11 cellular contexts compared by ENCODE assay signal in the genomic region with DNA sequence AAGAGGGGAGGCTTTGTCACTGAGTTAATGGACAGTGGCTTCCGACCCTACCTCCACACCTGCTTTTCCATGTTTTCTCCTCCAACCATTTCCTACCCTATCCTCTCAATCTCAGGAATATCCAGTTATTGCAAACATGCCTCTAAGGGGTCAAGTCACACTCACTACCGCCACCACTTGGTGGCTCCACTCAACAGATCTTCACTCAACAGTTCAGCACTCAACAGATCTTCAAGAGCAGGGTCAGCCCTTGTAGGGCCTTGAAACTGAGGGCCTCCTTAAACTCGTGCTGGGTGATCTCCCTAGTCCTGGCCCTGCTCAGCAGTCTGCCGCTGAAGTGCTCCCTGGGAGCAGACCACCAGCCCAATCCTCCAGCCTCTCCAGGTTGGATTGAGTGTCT. TPM values are rescaled to one million over a fixed set of nuclear protein-coding genes. Genes with fewer than 3 reads are reported as not detected.
DNase-seq lines count a peak whose midpoint lies in the region; ATAC-seq and TF ChIP-seq lines count a peak whose summit lies in the region.
"Had no signal": no experiment of that assay in that cellular context is flagged by ENCODE, and none has a peak within 500 bp of the region (broad histone marks: within the 10 kb centered on the region; RNA-seq: fewer than 3 reads in every experiment).

No MANE protein-coding gene starts in this region.

- H3K4me1 ChIP-seq in A673 (ENCODE audit: insufficient read depth, low read length, poor library complexity, severe bottlenecking) (no peaks in the 10 kb centered on the region), PC-3 (ENCODE audit: insufficient read depth, low read length) (no peaks in the 10 kb centered on the region)

- no peaks in the 10 kb centered on the region for H4K20me1 ChIP-seq in PC-3 (ENCODE audit: low read length)

- H3K27me3 ChIP-seq in A673 (replicated peaks; ENCODE audit: insufficient read depth, low read depth, low read length, poor library complexity): no peaks in the 10 kb centered on the region
- H3K27me3 ChIP-seq in PC-3 (ENCODE audit: low read length): no peaks in the 10 kb centered on the region
- H3K27me3 ChIP-seq: dorsolateral prefrontal cortex had no signal

- BruUV-seq in A673 (replicated peaks; lab: Mats Ljungman, UMichigan): no TSS peak
- no TSS peak for BruUV-seq in PC-3 (replicated peaks; lab: Mats Ljungman, UMichigan)

- intact Hi-C loops in A673 (cut with micrococcal nuclease; ENCODE audit: unreplicated experiment) (no loop called here), PC-3 (cut with micrococcal nuclease) (no loop called here)

- POLR2A ChIA-PET in A673 (lab: Charles Lee; ENCODE audit: low non-redundant PET) (no interaction called here), PC-3 (lab: Charles Lee; ENCODE audit: unreplicated experiment) (no interaction called here)

- no peaks in the 10 kb centered on the region for H3K79me2 ChIP-seq in PC-3 (ENCODE audit: low read length)

- CTCF ChIA-PET in A673 (lab: Charles Lee): no interaction called here
- CTCF ChIA-PET in PC-3 (lab: Charles Lee): no interaction called here

- H3K9ac ChIP-seq in PC-3 (ENCODE audit: low read length): no peak overlapping the region

- ATAC-seq in PC-3: no peak
- ATAC-seq in GM18868 (IDR thresholded peaks at IDR 0.05; ENCODE audit: unreplicated experiment): no peak
- ATAC-seq in HG03571 (IDR thresholded peaks at IDR 0.05; ENCODE audit: unreplicated experiment): no peak
- ATAC-seq: stimulated activated memory B cell treated with anti-CD40 and anti-IgM and Interleukin-4, amounts not matched to agents 10 μg/mL and 1 μg/mL and 100 μg/mL, for 72 hours had no signal

- peak; percentile 42; the same call in 1 of the 2 replicates for TF ChIP-seq CTCF in A673 (conservative IDR thresholded peaks at IDR 0.05; ENCODE audit: low read depth, low read length)
- TF ChIP-seq CTCF in GM12874 (IDR thresholded peaks at IDR 0.05; ENCODE audit: insufficient read depth, low read depth, low read length): peak; percentile 28
- peak; percentile 35 for TF ChIP-seq CTCF in PC-3 (conservative IDR thresholded peaks at IDR 0.05; ENCODE audit: low read depth, low read length)
- peak; percentile 21 for TF ChIP-seq CTCF in fibroblast of pulmonary artery (IDR thresholded peaks at IDR 0.05; ENCODE audit: low read length, missing control alignments)

- DNase-seq in A673 (ENCODE audit: low spot score): no peak
- DNase-seq in PC-3: peak; percentile 13
- DNase-seq in fibroblast of pulmonary artery (ENCODE audit: low read depth): peak; percentile 13
- DNase-seq in COLO668 (lab: John Stamatoyannopoulos, UW; ENCODE audit: unreplicated experiment): no peak
- DNase-seq in NCI-H1417 treated with DMSO at 0.1 percent for 48 hours (lab: John Stamatoyannopoulos, UW): no peak
- DNase-seq: activated CD8-positive, alpha-beta memory T cell treated with anti-CD3 and anti-CD28 coated beads, Interleukin-2, amount 50 U/mL, for 4 hours; dorsolateral prefrontal cortex had no signal

- H2AFZ ChIP-seq in PC-3 (ENCODE audit: low read length): no peak overlapping the region

- no peak overlapping the region for H3K4me2 ChIP-seq in PC-3 (ENCODE audit: low read length)

- no peaks in the 10 kb centered on the region for H3K9me2 ChIP-seq in PC-3 (replicated peaks; ENCODE audit: low read length)

- H3K27ac ChIP-seq in A673 (ENCODE audit: low read depth, low read length, poor library complexity, severe bottlenecking): no peak overlapping the region
- H3K27ac ChIP-seq in PC-3 (ENCODE audit: low read length): no peak overlapping the region
- H3K27ac ChIP-seq: dorsolateral prefrontal cortex had no signal

- H3K9me3 ChIP-seq in A673 (ENCODE audit: low read depth, low read length, poor library complexity, severe bottlenecking) (no peaks in the 10 kb centered on the region), PC-3 (ENCODE audit: low read length) (no peaks in the 10 kb centered on the region)

- H3K36me3 ChIP-seq in A673 (ENCODE audit: insufficient read depth, low read length, poor library complexity, severe bottlenecking) (no peaks in the 10 kb centered on the region), PC-3 (ENCODE audit: low read depth, low read length) (no peaks in the 10 kb centered on the region)

- H3K4me3 ChIP-seq in A673 (ENCODE audit: low read depth, low read length, poor library complexity, severe bottlenecking) (no peak overlapping the region), PC-3 (ENCODE audit: low read length) (no peak overlapping the region), fibroblast of pulmonary artery (replicated peaks; ENCODE audit: low read depth, low read length) (no peak overlapping the region)
- H3K4me3 ChIP-seq: dorsolateral prefrontal cortex had no signal

- no peaks in the 10 kb centered on the region for H3F3A ChIP-seq in PC-3 (ENCODE audit: low read length, unreplicated experiment)

RNA-seq across cellular contexts. Expression of gene ZNF641, which starts 14.2 kb away (rescaled TPM):
- total RNA-seq in A673 (2021): 9.9 and 13.7 TPM in 2 replicates
- 10.9 and 12.6 TPM in 2 replicates for total RNA-seq in PC-3 (2014; rRNA removed)

Comparison
In these comparisons a context has a peak if more than half of its experiments do, and no peak if none do; other contexts are left out.
1. DNase-seq: peak in PC-3 (single experiment) and fibroblast of pulmonary artery (single experiment); none in A673 (single experiment), COLO668 (single experiment) and NCI-H1417 treated with DMSO at 0.1 percent for 48 hours (single experiment).
2. Peak in every context shown above with its lines, with median percentiles within 50 percentile points of each other: CTCF ChIP-seq.